19 cellular contexts compared by ENCODE assay signal in genomic region chr9:107330420-107330819, GRCh38.
"Had no signal": no experiment of that assay in that cellular context is flagged by ENCODE, and none has a peak within 500 bp of the region (broad histone marks: within the 10 kb centered on the region; RNA-seq: fewer than 3 reads in every experiment).

No MANE protein-coding gene starts in this region.

- H3K27ac ChIP-seq: foreskin keratinocyte, hepatocyte, pancreas had no signal

- H3K4me2 ChIP-seq: hepatocyte, smooth muscle cell had no signal

- H3K4me3 Mint-ChIP-seq: nephron had no signal

- FAIRE-seq: pancreas, urothelium cell line had no signal

- H3K4me1 ChIP-seq: foreskin keratinocyte, pancreas had no signal

- H3K27me3 Mint-ChIP-seq: progenitor cell of endocrine pancreas had no signal

- DNase-seq: erythroblast; foreskin keratinocyte; head of caudate nucleus; left colon; left ventricle myocardium superior; mesenchymal stem cell; midbrain; occipital lobe; pancreas; right cardiac atrium; stimulated activated CD4-positive, alpha-beta T cell treated with anti-CD3 and anti-CD28 coated beads, Interleukin-2, amount 100 ng/mL, for 48 hours; stimulated activated naive CD4-positive, alpha-beta T cell treated with Interleukin-2 at 50 U/mL for 16 hours; trophoblast cell had no signal

- H3K9me3 ChIP-seq: pancreas had no signal

- H2AFZ ChIP-seq: hepatocyte had no signal

- ATAC-seq: foreskin keratinocyte, left colon, left ventricle myocardium superior, pancreas, right cardiac atrium had no signal

- H3K27me3 ChIP-seq: foreskin keratinocyte, hepatocyte, pancreas had no signal

- H3K4me3 ChIP-seq: hepatocyte, lung, pancreas, smooth muscle cell had no signal

- H3K4me1 Mint-ChIP-seq: nephron had no signal

- H3K27ac Mint-ChIP-seq: nephron, progenitor cell of endocrine pancreas had no signal
